In genomic region chr17:76014100-76014924, GRCh38 we compare ENCODE assay signal across 8 cellular contexts. TPM values are rescaled to one million over a fixed set of nuclear protein-coding genes. Genes with fewer than 3 reads are reported as not detected.
A peak's percentile ranks its signal among the peaks of the same experiment; 100 is the strongest.
DNase-seq lines count a peak whose midpoint lies in the region; ATAC-seq lines count a peak whose summit lies in the region.

No MANE protein-coding gene starts in this region.

- intact Hi-C loops in cardiac septum (cut with DNase I), result loop anchor here (5.0 kb wide), 1 partner anchor 263 kb away; no protein-coding TSS in a partner anchor

- H3K27ac Mint-ChIP-seq in activated naive CD4-positive, alpha-beta T cell treated with anti-CD3 and anti-CD28 coated beads, Interleukin-2, amount 50 U/mL, for 72 hours, result peak overlapping the region in 1 of 2 donors; percentile 54

- no peaks in the 10 kb centered on the region for H3K9me3 Mint-ChIP-seq in activated naive CD4-positive, alpha-beta T cell treated with anti-CD3 and anti-CD28 coated beads, Interleukin-2, amount 50 U/mL, for 72 hours

- peak; percentile 98 for ATAC-seq in activated naive CD4-positive, alpha-beta T cell treated with anti-CD3 and anti-CD28 coated beads, Interleukin-2, amount 50 U/mL, for 72 hours
- ATAC-seq in HG03432 (IDR thresholded peaks at IDR 0.05; ENCODE audit: unreplicated experiment), result no peak

- DNase-seq in NCI-H524 (lab: John Stamatoyannopoulos, UW) (peak; percentile 75 to 91), NCI-H524 treated with DMSO at 0.1 percent for 48 hours (lab: John Stamatoyannopoulos, UW) (no peak), NCI-H1048 (lab: John Stamatoyannopoulos, UW) (peak; percentile 37), SKM-1 (lab: John Stamatoyannopoulos, UW; ENCODE audit: unreplicated experiment) (peak; percentile 10), cardiac septum (ENCODE audit: low spot score) (peak; percentile 85), putamen (ENCODE audit: low spot score) (peak; percentile 21)
- DNase-seq in activated naive CD4-positive, alpha-beta T cell treated with anti-CD3 and anti-CD28 coated beads, Interleukin-2, amount 50 U/mL, for 72 hours (ENCODE audit: low spot score in 2 of 2), result peak; percentile 79 to 84

- H3K36me3 Mint-ChIP-seq in activated naive CD4-positive, alpha-beta T cell treated with anti-CD3 and anti-CD28 coated beads, Interleukin-2, amount 50 U/mL, for 72 hours, result no peaks in the 10 kb centered on the region

RNA-seq across cellular contexts. Expression of gene EVPL, which starts 12.8 kb away (rescaled TPM):
- 1 to 10 TPM in 1 of 2 donors, under 1 TPM in 1; 0.34 to 1.5 TPM for total RNA-seq in activated naive CD4-positive, alpha-beta T cell treated with anti-CD3 and anti-CD28 coated beads, Interleukin-2, amount 50 U/mL, for 72 hours
- total RNA-seq in cardiac septum, result 0.05 TPM

RNA-seq across cellular contexts. Expression of gene CDK3, which starts 13.7 kb away (rescaled TPM):
- 1 to 10 TPM; 6.9 to 8.3 TPM for total RNA-seq in activated naive CD4-positive, alpha-beta T cell treated with anti-CD3 and anti-CD28 coated beads, Interleukin-2, amount 50 U/mL, for 72 hours
- total RNA-seq in cardiac septum, result 2.7 TPM

RNA-seq across cellular contexts. Expression of gene TEN1, which starts 35.3 kb away (rescaled TPM):
- 10 to 100 TPM; 13.4 to 20.5 TPM for total RNA-seq in activated naive CD4-positive, alpha-beta T cell treated with anti-CD3 and anti-CD28 coated beads, Interleukin-2, amount 50 U/mL, for 72 hours
- 9.6 TPM for total RNA-seq in cardiac septum

RNA-seq across cellular contexts. Expression of gene ACOX1, which starts 35.3 kb away (rescaled TPM):
- total RNA-seq in activated naive CD4-positive, alpha-beta T cell treated with anti-CD3 and anti-CD28 coated beads, Interleukin-2, amount 50 U/mL, for 72 hours, result 10 to 100 TPM; 31.3 to 42.1 TPM
- 73.3 TPM for total RNA-seq in cardiac septum

RNA-seq across cellular contexts. Expression of gene SRP68, which starts 58.0 kb away (rescaled TPM):
- 100 to 1,000 TPM in 1 of 2 donors, 10 to 100 TPM in 1; 78.8 to 162 TPM for total RNA-seq in activated naive CD4-positive, alpha-beta T cell treated with anti-CD3 and anti-CD28 coated beads, Interleukin-2, amount 50 U/mL, for 72 hours
- 53.9 TPM for total RNA-seq in cardiac septum
